2 cellular contexts compared by ENCODE assay signal in the genomic region with DNA sequence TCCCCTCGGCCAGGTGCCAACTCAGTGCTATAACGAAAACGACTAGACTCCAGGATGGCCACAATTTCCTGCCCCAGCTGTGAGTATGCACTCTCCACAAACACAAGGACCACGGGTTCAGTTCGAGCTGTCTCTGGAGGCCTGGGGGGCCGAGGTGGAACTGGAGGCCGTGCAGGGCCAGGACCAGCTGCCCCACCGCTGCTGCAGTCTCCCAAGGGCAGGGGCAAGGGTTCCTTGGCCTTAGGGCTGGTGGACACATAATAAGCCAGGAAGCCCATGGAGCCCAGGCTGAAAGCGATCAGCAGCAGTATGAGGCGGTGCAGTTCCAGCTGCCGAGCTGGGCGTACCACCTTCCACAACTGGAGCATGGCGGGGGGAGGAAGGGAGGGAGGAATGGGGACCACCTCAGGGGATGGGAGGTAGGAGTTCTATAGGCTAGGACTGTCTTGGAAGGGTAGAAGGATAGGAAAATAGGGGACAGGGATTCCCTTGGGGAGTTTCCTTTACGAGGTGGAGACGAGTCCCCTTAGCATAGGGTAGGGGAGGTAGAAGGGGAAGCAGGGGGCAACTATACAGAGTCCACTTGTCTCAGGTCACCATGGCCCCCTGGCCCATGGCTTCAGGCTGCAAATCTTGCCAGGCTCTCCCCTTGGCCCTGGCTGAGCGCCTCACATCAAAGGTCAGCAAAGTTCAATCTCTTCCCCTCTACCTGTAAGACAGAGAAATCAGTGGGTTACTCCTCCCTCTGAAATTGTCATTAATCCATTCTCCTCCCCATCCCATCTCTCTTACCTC.
TF ChIP-seq lines count a peak whose summit lies in the region.

No MANE protein-coding gene starts in this region.

TF ChIP-seq in GM12891, 5 proteins besides CTCF, POLR2A, EP300 and RAD21:
- TF ChIP-seq POLR2AphosphoS5 (IDR thresholded peaks at IDR 0.05; ENCODE audit: low read depth, low read length) (no peak), SPI1 (IDR thresholded peaks at IDR 0.05; ENCODE audit: low read depth, low read length) (no peak), POU2F2 (IDR thresholded peaks at IDR 0.05; ENCODE audit: low read depth, low read length) (no peak), PAX5 (IDR thresholded peaks at IDR 0.05; ENCODE audit: insufficient read depth, low read length, severe bottlenecking) (no peak)

TF ChIP-seq in K562, 482 proteins besides CTCF, POLR2A, EP300 and RAD21:
- TF ChIP-seq RBM25 (IDR thresholded peaks at IDR 0.05; ENCODE audit: low read depth, low read length, severe bottlenecking), result no peak
- TF ChIP-seq RBFOX2 (IDR thresholded peaks at IDR 0.05; ENCODE audit: low read depth, low read length), result peak; percentile 52; the same call in 1 of the 2 replicates
- TF ChIP-seq POLR2G (IDR thresholded peaks at IDR 0.05; ENCODE audit: low read depth, low read length), result peak; percentile 30; the same call in 1 of the 2 replicates
TF ChIP-seq in K562: peak in this region for 2.
